In genomic region chr3:127669541-127670228, GRCh38 we compare ENCODE assay signal across 30 cellular contexts. TPM values are rescaled to one million over a fixed set of nuclear protein-coding genes. Genes with fewer than 3 reads are reported as not detected.
DNase-seq lines count a peak whose midpoint lies in the region; ATAC-seq and TF ChIP-seq lines count a peak whose summit lies in the region.
"Had no signal": no experiment of that assay in that cellular context is flagged by ENCODE, and none has a peak within 500 bp of the region (broad histone marks: within the 10 kb centered on the region; RNA-seq: fewer than 3 reads in every experiment).

No MANE protein-coding gene starts in this region.

- no peaks in the 10 kb centered on the region for H3K27me3 ChIP-seq in stomach
- no peaks in the 10 kb centered on the region for H3K27me3 ChIP-seq in BE2C
- H3K27me3 ChIP-seq: foreskin keratinocyte, neutrophil, uterus had no signal

- H3K9me3 Mint-ChIP-seq in WTC11 (peaks cover 8% of the 10 kb centered on the region), nephron (no peaks in the 10 kb centered on the region)
- H3K9me3 Mint-ChIP-seq: activated naive CD8-positive, alpha-beta T cell treated with anti-CD3 and anti-CD28 coated beads, Interleukin-2, amount 50 U/mL, for 24 hours; CD8-positive, alpha-beta memory T cell; central memory CD8-positive, alpha-beta T cell; memory B cell; stimulated activated naive B cell treated with anti-CD40 and anti-IgM and Interleukin-4, amounts not matched to agents 10 μg/mL and 1 μg/mL and 100 μg/mL, for 72 hours had no signal

- peaks cover 12% of the 10 kb centered on the region for H3K4me1 Mint-ChIP-seq in WTC11
- peaks cover 36% of the 10 kb centered on the region for H3K4me1 Mint-ChIP-seq in nephron

- H3K27me3 Mint-ChIP-seq in WTC11 (ENCODE audit: low read depth) (peaks cover 3% of the 10 kb centered on the region), nephron (ENCODE audit: low read depth) (peaks cover 8% of the 10 kb centered on the region)
- H3K27me3 Mint-ChIP-seq: activated naive CD8-positive, alpha-beta T cell treated with anti-CD3 and anti-CD28 coated beads, Interleukin-2, amount 50 U/mL, for 24 hours; central memory CD8-positive, alpha-beta T cell; memory B cell; stimulated activated naive B cell treated with anti-CD40 and anti-IgM and Interleukin-4, amounts not matched to agents 10 μg/mL and 1 μg/mL and 100 μg/mL, for 72 hours had no signal

- H3K4me3 ChIP-seq in stomach: no peak overlapping the region
- H3K4me3 ChIP-seq in BE2C (ENCODE audit: low read depth, low read length): no peak overlapping the region
- H3K4me3 ChIP-seq: A549, GM23248, K562, psoas muscle, uterus had no signal

- peaks cover 15% of the 10 kb centered on the region for H3K36me3 Mint-ChIP-seq in WTC11
- H3K36me3 Mint-ChIP-seq in nephron (ENCODE audit: low read depth): peaks cover 20% of the 10 kb centered on the region

- WGBS in stomach, 5 donors: 90 to 96% (median 93%) methylated on average over 12 to 14 of the region's 14 CpGs

- no peak for TF ChIP-seq POLR2A in stomach (IDR thresholded peaks at IDR 0.05)

- H3K4me1 ChIP-seq in stomach (peaks cover 22 to 27% (median 26%) of the 10 kb centered on the region in 4 donors), BE2C (peaks cover 3% of the 10 kb centered on the region; the same call in 1 of the 2 replicates)

- H3K4me3 Mint-ChIP-seq in WTC11 (no peak overlapping the region), nephron (peak overlapping the region; percentile 20 to 56 (median 36))
- H3K4me3 Mint-ChIP-seq: activated CD8-positive, alpha-beta T cell treated with anti-CD3 and anti-CD28 coated beads, Interleukin-2, amount 10 ng/mL, durations not matched to agents 7 days and 5 days; activated naive CD8-positive, alpha-beta T cell treated with anti-CD3 and anti-CD28 coated beads, Interleukin-2, amount 50 U/mL, for 24 hours; memory B cell; stimulated activated naive B cell treated with anti-CD40 and anti-IgM and Interleukin-4, amounts not matched to agents 10 μg/mL and 1 μg/mL and 100 μg/mL, for 72 hours had no signal

- POLR2A ChIA-PET in WTC11 (lab: Charles Lee): no interaction called here

- TF ChIP-seq CTCF in WTC11 (IDR thresholded peaks at IDR 0.05) (no peak), nephron (IDR thresholded peaks at IDR 0.05; ENCODE audit: unreplicated experiment in 3 of 3) (no peak), stomach (IDR thresholded peaks at IDR 0.05) (no peak), BE2C (IDR thresholded peaks at IDR 0.05; ENCODE audit: low read depth, low read length) (no peak)

- DNase-seq in activated naive CD4-positive, alpha-beta T cell treated with anti-CD3 and anti-CD28 coated beads, Interleukin-2, amount 50 U/mL, for 16 hours: peak; percentile 7
- DNase-seq in activated naive CD4-positive, alpha-beta T cell treated with Interleukin-2 at 50 U/mL for 16 hours: no peak
- DNase-seq in WTC11 (ENCODE audit: low spot score) (no peak), stomach (peak; percentile 17), SW480 (ENCODE audit: low spot score) (no peak), germinal center (ENCODE audit: low spot score) (no peak), BE2C (no peak)
- DNase-seq: activated CD8-positive, alpha-beta T cell treated with anti-CD3 and anti-CD28 coated beads, Interleukin-2, amount 10 ng/mL, durations not matched to agents 7 days and 5 days; activated gamma-delta T cell treated with Interleukin-2 at 50 U/mL for 16 hours; activated naive CD8-positive, alpha-beta T cell treated with anti-CD3 and anti-CD28 coated beads, Interleukin-2, amount 50 U/mL, for 24 hours; activated T-cell treated with anti-CD3 and anti-CD28 coated beads for 4 hours; CD8-positive, alpha-beta memory T cell; dermis blood vessel endothelial cell; foreskin keratinocyte; GM23248; NCI-H1092; NCI-H1694; NCI-H748 treated with DMSO at 0.1 percent for 48 hours; psoas muscle; SHP77; stimulated activated naive B cell treated with anti-CD40 and anti-IgM and Interleukin-4, amounts not matched to agents 10 μg/mL and 1 μg/mL and 100 μg/mL, for 72 hours had no signal

- CTCF ChIA-PET in WTC11 (lab: Charles Lee): interaction anchor here (1.6 to 1.9 kb wide), 2 partner anchors 10 to 95 kb away, joined by 3 to 11 read pairs; no protein-coding TSS in a partner anchor

- H3K27ac Mint-ChIP-seq in WTC11 (no peak overlapping the region), nephron (no peak overlapping the region)
- H3K27ac Mint-ChIP-seq: activated CD8-positive, alpha-beta T cell treated with anti-CD3 and anti-CD28 coated beads, Interleukin-2, amount 10 ng/mL, durations not matched to agents 7 days and 5 days; activated naive CD8-positive, alpha-beta T cell treated with anti-CD3 and anti-CD28 coated beads, Interleukin-2, amount 50 U/mL, for 24 hours; memory B cell had no signal

- intact Hi-C loops in stomach (cut with DNase I; ENCODE audit: low total_unique reads): no loop called here

- H3K36me3 ChIP-seq in stomach: no peaks in the 10 kb centered on the region
- peaks cover 11% of the 10 kb centered on the region for H3K36me3 ChIP-seq in BE2C
- H3K36me3 ChIP-seq: uterus had no signal

- no peak for ATAC-seq in WTC11
- ATAC-seq: A549; activated CD8-positive, alpha-beta T cell treated with anti-CD3 and anti-CD28 coated beads, Interleukin-2, amount 10 ng/mL, durations not matched to agents 7 days and 5 days; activated naive CD8-positive, alpha-beta T cell treated with anti-CD3 and anti-CD28 coated beads, Interleukin-2, amount 50 U/mL, for 24 hours; esophagus mucosa; foreskin keratinocyte; K562; Panc1; psoas muscle; stimulated activated naive B cell treated with anti-CD40 and anti-IgM and Interleukin-4, amounts not matched to agents 10 μg/mL and 1 μg/mL and 100 μg/mL, for 72 hours had no signal

- H3K9me3 ChIP-seq in stomach (no peaks in the 10 kb centered on the region), BE2C (no peaks in the 10 kb centered on the region)
- H3K9me3 ChIP-seq: A549, neutrophil, psoas muscle, uterus had no signal

- TF ChIP-seq EP300 in stomach (IDR thresholded peaks at IDR 0.05): no peak

- no peak overlapping the region for H3K27ac ChIP-seq in stomach
- H3K27ac ChIP-seq: A549, foreskin keratinocyte, GM23248, neutrophil, psoas muscle, uterus had no signal

TF ChIP-seq in WTC11, 78 proteins besides CTCF, POLR2A, EP300 and RAD21:
- TF ChIP-seq SMAD4 (CRISPR knock-in tag; IDR thresholded peaks at IDR 0.05) (no peak), ATF1 (CRISPR knock-in tag; IDR thresholded peaks at IDR 0.05) (no peak), ZBTB43 (CRISPR knock-in tag; IDR thresholded peaks at IDR 0.05) (no peak), ATF2 (CRISPR knock-in tag; IDR thresholded peaks at IDR 0.05; ENCODE audit: borderline replicate concordance, low read depth) (0 out of 2 replicates have a peak, but pooled peaks have one; percentile 20), TEAD1 (CRISPR knock-in tag; IDR thresholded peaks at IDR 0.05) (no peak)

RNA-seq across cellular contexts. Expression of gene ABTB1, which starts 3.1 kb away (rescaled TPM):
- total RNA-seq in WTC11 (2021) (9.3 to 12.5 TPM (median 9.9 TPM) in 3 replicates), stomach (100 to 1,000 TPM in 1 of 5 donors, 10 to 100 TPM in 4; 22.0 to 113 (median 56.6) TPM)
- polyA plus RNA-seq in stomach: 10 to 100 TPM; 25.7 to 36.3 (median 34.4) TPM
- polyA plus RNA-seq in BE2C (2012; ENCODE audit: insufficient read depth, insufficient read length, low read depth): 4.2 TPM

RNA-seq across cellular contexts. Expression of gene PODXL2, which starts 40.7 kb away (rescaled TPM):
- 33.6 to 38.8 TPM (median 37.8 TPM) in 3 replicates for total RNA-seq in WTC11 (2021)
- 10 to 100 TPM in 4 of 5 donors, 1 to 10 TPM in 1; 5.3 to 50.9 (median 15.6) TPM for total RNA-seq in stomach
- polyA plus RNA-seq in stomach: 10 to 100 TPM in 2 of 3 donors, 1 to 10 TPM in 1; 6.3 to 11.6 (median 10.6) TPM
- polyA plus RNA-seq in BE2C (2012; ENCODE audit: insufficient read depth, insufficient read length, low read depth): 145 TPM

Comparison
In these comparisons a context has a peak if more than half of its experiments do, and no peak if none do; other contexts are left out.
1. DNase-seq: peak in activated naive CD4-positive, alpha-beta T cell treated with anti-CD3 and anti-CD28 coated beads, Interleukin-2, amount 50 U/mL, for 16 hours (single experiment) and stomach (single experiment); none in activated naive CD4-positive, alpha-beta T cell treated with Interleukin-2 at 50 U/mL for 16 hours (single experiment), WTC11 (single experiment), SW480 (single experiment), germinal center (single experiment) and BE2C (single experiment).